In genomic region chr1:223109581-223110026, GRCh38 we compare ENCODE assay signal across 1 cellular context.
TF ChIP-seq lines count a peak whose summit lies in the region.

No MANE protein-coding gene starts in this region.

TF ChIP-seq in liver, 16 proteins besides CTCF, POLR2A, EP300 and RAD21 (continued from another document):
- TF ChIP-seq REST (IDR thresholded peaks at IDR 0.05) (peak; percentile 42), JUND (IDR thresholded peaks at IDR 0.05) (peak; percentile 35 to 66), SP1 (IDR thresholded peaks at IDR 0.05) (peak; percentile 49), FOXA1 (IDR thresholded peaks at IDR 0.05) (no peak)
TF ChIP-seq in liver: peak in this region for 9.
